Comparison of ENCODE assay signal across 8 cellular contexts in the genomic region with DNA sequence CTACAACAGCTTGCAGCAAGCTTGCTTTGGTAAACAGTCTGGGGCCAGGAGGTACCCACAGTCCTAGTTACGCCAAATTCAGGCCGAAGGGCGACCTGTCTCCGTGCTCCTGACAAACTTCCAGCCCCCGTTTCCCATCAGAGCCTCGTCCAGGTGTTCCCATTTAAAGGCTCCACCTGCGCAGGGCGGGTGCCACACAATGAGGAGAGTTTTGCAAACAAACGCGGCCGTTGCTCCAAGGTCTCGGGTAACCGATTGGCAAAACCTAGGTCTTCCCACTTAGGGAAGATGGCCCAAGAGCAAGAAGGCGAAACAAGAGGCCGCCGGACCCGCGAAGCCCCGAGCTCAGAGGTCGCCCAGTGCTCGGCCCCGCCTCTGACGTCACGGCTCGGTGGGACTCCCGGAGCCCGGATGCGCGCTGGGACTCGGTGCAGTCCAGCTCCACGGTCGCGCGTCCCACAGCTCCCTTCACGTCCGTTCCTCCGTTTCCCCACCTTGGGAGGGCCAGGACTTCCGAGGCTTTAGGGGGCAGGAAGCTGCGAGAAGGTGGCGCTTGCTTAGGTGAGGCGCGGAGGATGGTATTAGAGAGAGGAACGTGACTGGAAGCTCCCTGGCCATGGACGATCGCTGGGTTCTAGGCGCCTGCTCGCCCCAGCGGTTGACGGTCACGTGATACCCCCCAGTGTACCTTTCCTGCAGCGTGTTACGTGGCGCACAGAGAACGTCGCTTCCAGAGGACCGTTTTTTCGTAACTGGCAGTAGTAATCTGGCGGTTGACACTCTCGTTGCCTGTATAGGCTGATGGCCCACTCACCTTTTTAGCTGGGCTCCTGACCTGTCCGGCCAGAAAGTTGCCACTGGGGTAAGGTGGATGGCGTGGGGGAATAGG. TPM values are rescaled to one million over a fixed set of nuclear protein-coding genes. Genes with fewer than 3 reads are reported as not detected.
DNase-seq lines count a peak whose midpoint lies in the region; ATAC-seq and TF ChIP-seq lines count a peak whose summit lies in the region.

No MANE protein-coding gene starts in this region.

- H3K4me3 Mint-ChIP-seq in Caco-2 (ENCODE audit: unreplicated experiment) (peak overlapping the region; percentile 94), osteocyte (ENCODE audit: unreplicated experiment) (no peak overlapping the region)

- ATAC-seq in GM21723 (IDR thresholded peaks at IDR 0.05; ENCODE audit: unreplicated experiment) = peak; percentile 92

- no peaks in the 10 kb centered on the region for H3K9me3 Mint-ChIP-seq in Caco-2 (ENCODE audit: unreplicated experiment)
- H3K9me3 Mint-ChIP-seq in osteocyte (ENCODE audit: unreplicated experiment) = no peaks in the 10 kb centered on the region

- CTCF ChIA-PET in Caco-2 (lab: Charles Lee) = interaction anchor here (0.6 to 1.6 kb wide), 3 partner anchors 24 to 52 kb away, joined by 4 to 8 read pairs (median 4); no protein-coding TSS in a partner anchor

- H3K27ac Mint-ChIP-seq in Caco-2 (ENCODE audit: unreplicated experiment) = peak overlapping the region; percentile 97
- H3K27ac Mint-ChIP-seq in osteocyte (ENCODE audit: unreplicated experiment) = peak overlapping the region; percentile 27

- H3K36me3 Mint-ChIP-seq in Caco-2 (ENCODE audit: insufficient read depth, unreplicated experiment) (peaks cover 28% of the 10 kb centered on the region), osteocyte (ENCODE audit: unreplicated experiment) (no peaks in the 10 kb centered on the region)

- H3K27me3 ChIP-seq in Caco-2 (replicated peaks; ENCODE audit: control insufficient read depth, insufficient read depth, low read length) (no peaks in the 10 kb centered on the region), esophagus (ENCODE audit: control insufficient read depth in 1 of 2, insufficient read depth in 2 of 2, low read length in 2 of 2) (no peaks in the 10 kb centered on the region), testis (no peaks in the 10 kb centered on the region)

- POLR2A ChIA-PET in Caco-2 (lab: Charles Lee) = interaction anchor here (0.5 to 2.3 kb wide), 14 partner anchors 10 to 168 kb away, joined by 3 to 37 read pairs (median 6); partner anchors contain the start of gene KDM4C

- H3K27ac ChIP-seq in esophagus (ENCODE audit: low read depth in 2 of 2, low read length in 1 of 2) = peak overlapping the region; percentile 26 to 71
- peak overlapping the region; percentile 45 to 79 for H3K27ac ChIP-seq in testis

- WGBS in esophagus, 2 donors = 15 to 18% methylated on average over 61 of the region's 61 CpGs
- WGBS in testis, 2 donors = 30 to 35% methylated on average over 26 to 61 of the region's 61 CpGs

- H3K9me3 ChIP-seq in Caco-2 = no peaks in the 10 kb centered on the region
- no peaks in the 10 kb centered on the region for H3K9me3 ChIP-seq in esophagus (ENCODE audit: control insufficient read depth in 2 of 2, insufficient read depth in 1 of 2, low read depth in 1 of 2, low read length in 1 of 2)
- H3K9me3 ChIP-seq in testis = no peaks in the 10 kb centered on the region

- intact Hi-C loops in Caco-2 (cut with micrococcal nuclease; ENCODE audit: unreplicated experiment) (loop anchor here (1.0 kb wide), 2 partner anchors 35 to 42 kb away; no protein-coding TSS in a partner anchor), testis (cut with DNase I; ENCODE audit: low total_unique reads) (no loop called here)

- peak overlapping the region; percentile 60 for H3K4me3 ChIP-seq in Caco-2 (ENCODE audit: low read depth, low read length)
- peak overlapping the region; percentile 73 for H3K4me3 ChIP-seq in esophagus (ENCODE audit: low read depth in 1 of 2, low read length in 2 of 2)
- H3K4me3 ChIP-seq in testis = peak overlapping the region; percentile 54 to 59

- TF ChIP-seq CTCF in Caco-2 (IDR thresholded peaks at IDR 0.05; ENCODE audit: insufficient read depth in 1 of 2, low read depth in 1 of 2, low read length in 1 of 2, severe bottlenecking in 1 of 2, unreplicated experiment in 1 of 2) (no peak), osteocyte (IDR thresholded peaks at IDR 0.05) (no peak), testis (IDR thresholded peaks at IDR 0.05) (no peak)

- H3K27me3 Mint-ChIP-seq in Caco-2 (ENCODE audit: insufficient read depth, unreplicated experiment) (no peaks in the 10 kb centered on the region), osteocyte (ENCODE audit: unreplicated experiment) (no peaks in the 10 kb centered on the region)

- H3K4me1 Mint-ChIP-seq in Caco-2 (ENCODE audit: low read depth, unreplicated experiment) (peaks cover 11% of the 10 kb centered on the region), osteocyte (ENCODE audit: unreplicated experiment) (no peaks in the 10 kb centered on the region)

- DNase-seq in Caco-2 (peak; percentile 93 to 94), NCI-H1930 (lab: John Stamatoyannopoulos, UW) (peak; percentile 66 to 76), activated T-cell treated with anti-CD3 and anti-CD28 coated beads for 1 hour (ENCODE audit: low read depth) (peak; percentile 50), osteocyte (ENCODE audit: extremely low spot score, unreplicated experiment) (no peak), testis (peak; percentile 84), middle frontal gyrus (ENCODE audit: extremely low spot score, low spot score) (no peak)

- H3K4me1 ChIP-seq in Caco-2 (peaks cover 7% of the 10 kb centered on the region; the same call in 1 of the 2 replicates), esophagus (ENCODE audit: control insufficient read depth in 2 of 2, insufficient read depth in 2 of 2, low read length in 1 of 2) (peaks cover 3 to 8% of the 10 kb centered on the region in 2 donors), testis (no peaks in the 10 kb centered on the region)

- TF ChIP-seq POLR2A in testis (IDR thresholded peaks at IDR 0.05) = no peak

- no TSS peak for BruUV-seq in Caco-2 (replicated peaks; lab: Mats Ljungman, UMichigan)

- H3K36me3 ChIP-seq in Caco-2 (ENCODE audit: control insufficient read depth, insufficient read depth, low read length) (no peaks in the 10 kb centered on the region), esophagus (ENCODE audit: control insufficient read depth in 2 of 2, insufficient read depth in 2 of 2, low read length in 1 of 2) (no peaks in the 10 kb centered on the region), testis (ENCODE audit: low read depth, missing control alignments) (no peaks in the 10 kb centered on the region)

RNA-seq across cellular contexts. Expression of gene KDM4C, which starts 41.8 kb away (rescaled TPM):
- 40.3 and 41.0 TPM in 2 replicates for total RNA-seq in Caco-2 (2022)
- 1 to 10 TPM; 5.9 to 8.0 TPM for polyA plus RNA-seq in esophagus
- 23.5 and 25.3 TPM in 2 replicates for total RNA-seq in osteocyte
- total RNA-seq in testis = 10 to 100 TPM; 48.8 to 58.8 TPM
- 16.7 TPM for polyA plus RNA-seq in testis (ENCODE audit: insufficient read depth, low read depth, low replicate concordance)

Comparison
In these comparisons a context has a peak if more than half of its experiments do, and no peak if none do; other contexts are left out.
1. DNase-seq: peak in Caco-2 (2 of 2), NCI-H1930 (2 of 2), activated T-cell treated with anti-CD3 and anti-CD28 coated beads for 1 hour (single experiment) and testis (single experiment); none in osteocyte (single experiment) and middle frontal gyrus (single experiment).
2. Peak in every context shown above with its lines, with median percentiles within 50 percentile points of each other: H3K4me3 ChIP-seq.